16 cellular contexts compared by ENCODE assay signal in genomic region chr3:65584002-65584401, GRCh38.
A peak's percentile ranks its signal among the peaks of the same experiment; 100 is the strongest.
DNase-seq lines count a peak whose midpoint lies in the region; ATAC-seq, FAIRE-seq and TF ChIP-seq lines count a peak whose summit lies in the region.
"Had no signal": no experiment of that assay in that cellular context is flagged by ENCODE, and none has a peak within 500 bp of the region (broad histone marks: within the 10 kb centered on the region; RNA-seq: fewer than 3 reads in every experiment).

No MANE protein-coding gene starts in this region.

- H2AK5ac ChIP-seq in IMR-90 (ENCODE audit: low read depth, low read length), result 0 out of 2 replicates have a peak overlapping the region, but pooled peaks have one; percentile 43

- no peak overlapping the region for H2AK9ac ChIP-seq in IMR-90 (replicated peaks; ENCODE audit: low read depth, low read length, poor library complexity)

- H4K20me1 ChIP-seq in IMR-90 (ENCODE audit: insufficient read depth, low read length), result peaks cover 3% of the 10 kb centered on the region; the same call in 1 of the 2 replicates
- no peaks in the 10 kb centered on the region for H4K20me1 ChIP-seq in K562 (replicated peaks; ENCODE audit: control insufficient read depth, insufficient read depth, low read length)
- peaks cover 20% of the 10 kb centered on the region for H4K20me1 ChIP-seq in HepG2 (ENCODE audit: insufficient read depth, low read length)

- TF ChIP-seq CTCF in IMR-90 (conservative IDR thresholded peaks at IDR 0.05; ENCODE audit: low read depth, low read length) (no peak), K562 (IDR thresholded peaks at IDR 0.05 in 2 of 3, conservative IDR thresholded peaks at IDR 0.05 in 1 of 3; ENCODE audit: insufficient read depth in 2 of 3, low read depth in 1 of 3, low read length in 3 of 3) (no peak), HepG2 (CRISPR knock-in tag; IDR thresholded peaks at IDR 0.05) (no peak), mesothelial cell of epicardium (IDR thresholded peaks at IDR 0.05; ENCODE audit: unreplicated experiment) (no peak)

- in situ Hi-C loops in IMR-90 (cut with MboI; ENCODE audit: low sequenced_read_pairs) (no loop called here), K562 (cut with MboI) (no loop called here), HepG2 (cut with HindIII; ENCODE audit: extremely low pct_ligation_motif_present, low pct_unique_long_range_greater_than_20kb) (no loop called here)

- H3K9ac ChIP-seq in IMR-90 (ENCODE audit: low read depth, low read length) (no peak overlapping the region), K562 (ENCODE audit: insufficient read depth in 1 of 2, low read depth in 2 of 2, low read length in 2 of 2) (no peak overlapping the region; a peak in 1 of 4 replicates), HepG2 (ENCODE audit: insufficient read depth, low read depth, low read length) (no peak overlapping the region)

- no peak overlapping the region for H3K23ac ChIP-seq in IMR-90 (ENCODE audit: low read depth, low read length)

- no peak for TF ChIP-seq POLR2A in IMR-90 (IDR thresholded peaks at IDR 0.05; ENCODE audit: low read depth, low read length)
- no peak for TF ChIP-seq POLR2A in K562 (conservative IDR thresholded peaks at IDR 0.05)
- TF ChIP-seq POLR2A in HepG2 (IDR thresholded peaks at IDR 0.05; ENCODE audit: insufficient read depth in 1 of 2, low read depth in 2 of 2, low read length in 2 of 2), result no peak

- H3K27ac ChIP-seq in IMR-90 (ENCODE audit: insufficient read depth, low read length) (no peak overlapping the region), K562 (ENCODE audit: extremely low read depth, low read depth, low read length) (peak overlapping the region; percentile 69), HepG2 (ENCODE audit: extremely low read length, insufficient read depth, low read length) (no peak overlapping the region)

- no peak overlapping the region for H3K18ac ChIP-seq in IMR-90 (ENCODE audit: low read depth, low read length)

- H2BK120ac ChIP-seq in IMR-90 (ENCODE audit: low read depth, low read length), result no peak overlapping the region

- no peak overlapping the region for H3K14ac ChIP-seq in IMR-90 (replicated peaks; ENCODE audit: low read depth, low read length)

- H3K4me2 ChIP-seq in IMR-90 (ENCODE audit: low read depth, low read length), result no peak overlapping the region
- no peak overlapping the region for H3K4me2 ChIP-seq in K562 (ENCODE audit: insufficient read depth, low read length)
- no peak overlapping the region for H3K4me2 ChIP-seq in HepG2 (ENCODE audit: low read depth, low read length)

- H3K4me3 ChIP-seq in IMR-90 (ENCODE audit: insufficient read depth, low read depth, low read length) (no peak overlapping the region), K562 (no peak overlapping the region), HepG2 (replicated peaks in 1 of 3; ENCODE audit: insufficient read depth in 1 of 3, low read depth in 2 of 3, low read length in 3 of 3) (no peak overlapping the region)

- no peak overlapping the region for H3K4me3 Mint-ChIP-seq in mesothelial cell of epicardium
- H3K4me3 Mint-ChIP-seq: CD14-positive monocyte; CD4-positive, alpha-beta memory T cell had no signal

- H3K9me1 ChIP-seq in IMR-90 (ENCODE audit: insufficient read depth, low read length), result peaks cover 6% of the 10 kb centered on the region; the same call in 1 of the 2 replicates
- no peaks in the 10 kb centered on the region for H3K9me1 ChIP-seq in K562 (ENCODE audit: control insufficient read depth, insufficient read depth, low read length)

- H3K56ac ChIP-seq in IMR-90 (ENCODE audit: extremely low read depth, insufficient read depth, low read length), result no peak overlapping the region

- no peak for TF ChIP-seq RAD21 in IMR-90 (IDR thresholded peaks at IDR 0.05; ENCODE audit: low read length)
- no peak for TF ChIP-seq RAD21 in K562 (CRISPR knock-in tag; conservative IDR thresholded peaks at IDR 0.05 in 1 of 2, IDR thresholded peaks at IDR 0.05 in 1 of 2)
- TF ChIP-seq RAD21 in HepG2 (CRISPR knock-in tag; IDR thresholded peaks at IDR 0.05), result no peak

- peak; percentile 42 for FAIRE-seq in K562 (lab: Jason Lieb, UNC)
- no peak for FAIRE-seq in HepG2 (lab: Jason Lieb, UNC)
- FAIRE-seq: A204.1, H54 had no signal

- no peak overlapping the region for H4K5ac ChIP-seq in IMR-90 (ENCODE audit: low read depth, low read length)

- H3K36me3 ChIP-seq in IMR-90 (ENCODE audit: control insufficient read depth, insufficient read depth, low read length) (no peaks in the 10 kb centered on the region), K562 (ENCODE audit: control insufficient read depth, insufficient read depth, low read length) (peaks cover 16% of the 10 kb centered on the region; the same call in 2 of the 3 replicates), HepG2 (replicated peaks in 1 of 2; ENCODE audit: control insufficient read depth in 1 of 2, insufficient read depth in 2 of 2, low read length in 2 of 2) (no peaks in the 10 kb centered on the region)

- H3K4me1 Mint-ChIP-seq in mesothelial cell of epicardium, result peaks cover 15% of the 10 kb centered on the region
- H3K4me1 Mint-ChIP-seq: CD14-positive monocyte; CD4-positive, alpha-beta memory T cell had no signal

- peak; percentile 11; the same call in 1 of the 2 replicates for TF ChIP-seq EP300 in K562 (IDR thresholded peaks at IDR 0.05; ENCODE audit: low read length)
- TF ChIP-seq EP300 in HepG2 (IDR thresholded peaks at IDR 0.05; ENCODE audit: low read depth in 2 of 2, low read length in 2 of 2), result no peak
- TF ChIP-seq EP300 in HepG2 (CRISPR knock-in tag; IDR thresholded peaks at IDR 0.05; ENCODE audit: borderline replicate concordance), result no peak

- H2BK15ac ChIP-seq in IMR-90 (ENCODE audit: low read depth, low read length), result no peak overlapping the region

- H3K27ac Mint-ChIP-seq in mesothelial cell of epicardium, result no peak overlapping the region
- H3K27ac Mint-ChIP-seq: CD14-positive monocyte; CD4-positive, alpha-beta memory T cell had no signal

- BruUV-seq in IMR-90 (replicated peaks; lab: Mats Ljungman, UMichigan) (no TSS peak), K562 (replicated peaks; lab: Mats Ljungman, UMichigan) (no TSS peak), HepG2 (replicated peaks; lab: Mats Ljungman, UMichigan) (no TSS peak)

- intact Hi-C loops in IMR-90 (cut with micrococcal nuclease), result no loop called here
- intact Hi-C loops in K562 (cut with micrococcal nuclease), result no loop called here
- intact Hi-C loops in HepG2 (cut with micrococcal nuclease; ENCODE audit: unreplicated experiment), result no loop called here

- dilution Hi-C loops in IMR-90 (cut with HindIII; ENCODE audit: low sequenced_read_pairs, unreplicated experiment), result no loop called here

- H3K27me3 Mint-ChIP-seq in mesothelial cell of epicardium (ENCODE audit: low read depth), result no peaks in the 10 kb centered on the region
- H3K27me3 Mint-ChIP-seq: CD4-positive, alpha-beta memory T cell had no signal

- no peak overlapping the region for H3K4ac ChIP-seq in IMR-90 (ENCODE audit: low read depth, low read length)

- 0 out of 2 replicates have a peak overlapping the region, but pooled peaks have one; percentile 18 for H2BK20ac ChIP-seq in IMR-90 (ENCODE audit: low read depth, low read length)

- no peak overlapping the region for H4K8ac ChIP-seq in IMR-90 (ENCODE audit: low read depth in 2 of 2, low read length in 2 of 2)

- peaks cover 17 to 46% of the 10 kb centered on the region in 2 experiments for H3K79me1 ChIP-seq in IMR-90 (ENCODE audit: low read depth in 1 of 2, low read length in 2 of 2)

- no peak overlapping the region for H4K91ac ChIP-seq in IMR-90 (ENCODE audit: insufficient read depth, low read depth, low read length)

- H3K9me3 ChIP-seq in IMR-90 (ENCODE audit: control insufficient read depth, insufficient read depth, low read length) (no peaks in the 10 kb centered on the region), K562 (replicated peaks; ENCODE audit: control insufficient read depth, insufficient read depth, low read depth, low read length) (peaks cover 2% of the 10 kb centered on the region; the same call in 1 of the 2 replicates), HepG2 (ENCODE audit: low read length) (no peaks in the 10 kb centered on the region)

- no peaks in the 10 kb centered on the region for H3K27me3 ChIP-seq in IMR-90 (ENCODE audit: control insufficient read depth, insufficient read depth, low read length)
- no peaks in the 10 kb centered on the region for H3K27me3 ChIP-seq in K562 (ENCODE audit: control insufficient read depth in 2 of 2, insufficient read depth in 2 of 2, low read length in 2 of 2)
- no peaks in the 10 kb centered on the region for H3K27me3 ChIP-seq in HepG2 (ENCODE audit: control insufficient read depth in 1 of 2, insufficient read depth in 2 of 2, low read length in 2 of 2)

- no peaks in the 10 kb centered on the region for H3K9me3 Mint-ChIP-seq in mesothelial cell of epicardium

- H3K79me2 ChIP-seq in K562 (ENCODE audit: control insufficient read depth, insufficient read depth, low read length) (peaks cover 82% of the 10 kb centered on the region), HepG2 (ENCODE audit: insufficient read depth, low read length) (peaks cover 13% of the 10 kb centered on the region)

- H2AFZ ChIP-seq in IMR-90 (replicated peaks; ENCODE audit: low read length, poor library complexity) (no peak overlapping the region), K562 (ENCODE audit: low read depth, low read length) (peak overlapping the region; percentile 37; the same call in 1 of the 2 replicates), HepG2 (ENCODE audit: low read length) (no peak overlapping the region)

- POLR2A ChIA-PET in IMR-90 (lab: Charles Lee; ENCODE audit: unreplicated experiment) (interaction anchor here (0.6 kb wide), 1 partner anchor 147 kb away, joined by 7 read pairs; no protein-coding TSS in a partner anchor), K562 (lab: Yijun Ruan, JAX) (interaction anchor here (0.7 to 0.9 kb wide), 2 partner anchors 12 to 32 kb away, joined by 3 read pairs; no protein-coding TSS in a partner anchor), HepG2 (lab: Yijun Ruan, JAX) (no interaction called here)

- H2BK5ac ChIP-seq in IMR-90 (ENCODE audit: low read depth, low read length, poor library complexity, severe bottlenecking), result no peak overlapping the region

- H3K36me3 Mint-ChIP-seq in mesothelial cell of epicardium, result no peaks in the 10 kb centered on the region
- H3K36me3 Mint-ChIP-seq: CD14-positive monocyte; CD4-positive, alpha-beta memory T cell had no signal

- no peak for DNase-seq in IMR-90
- peak in 1 of 4 experiments; percentile 65 for DNase-seq in K562 (ENCODE audit: extremely low read depth in 1 of 4, low spot score in 3 of 4)
- no peak for DNase-seq in HepG2 (ENCODE audit: low spot score)
- no peak for DNase-seq in mesothelial cell of epicardium (ENCODE audit: low spot score in 2 of 2, unreplicated experiment in 2 of 2)
- DNase-seq in activated CD4-positive, CD25-positive, alpha-beta regulatory T cell (lab: John Stamatoyannopoulos, UW), result no peak
- DNase-seq: ACHN; Calu3; CD4-positive, alpha-beta memory T cell; DMS79 treated with DMSO at 0.1 percent for 48 hours; GF-D8; HCEC 1CT; KBM-7 had no signal

- CTCF ChIA-PET in IMR-90 (lab: Yijun Ruan, JAX), result interaction anchor here (0.6 to 1.2 kb wide), 4 partner anchors 15 to 1205 kb away, joined by 3 to 4 read pairs (median 3); no protein-coding TSS in a partner anchor
- CTCF ChIA-PET in K562 (lab: Yijun Ruan, JAX; ENCODE audit: low intra/inter-chr PET ratio), result no interaction called here
- CTCF ChIA-PET in HepG2 (lab: Yijun Ruan, JAX; ENCODE audit: low intra/inter-chr PET ratio, low total read pairs), result no interaction called here

- H3K4me1 ChIP-seq in IMR-90 (ENCODE audit: control insufficient read depth, insufficient read depth, low read length) (peaks cover 11% of the 10 kb centered on the region), K562 (replicated peaks in 1 of 2; ENCODE audit: control insufficient read depth in 2 of 2, insufficient read depth in 2 of 2, low read length in 2 of 2) (peaks cover 10 to 57% of the 10 kb centered on the region in 2 experiments), HepG2 (ENCODE audit: insufficient read depth, low read length) (peaks cover 27% of the 10 kb centered on the region)

- ATAC-seq in IMR-90 (ENCODE audit: low read depth), result no peak
- 0 out of 3 replicates have a peak, but pooled peaks have one; percentile 20 for ATAC-seq in K562
- ATAC-seq in HepG2, result no peak
- no peak for ATAC-seq in GM21717 (IDR thresholded peaks at IDR 0.05; ENCODE audit: unreplicated experiment)
